ENCODE assay signal across 26 cellular contexts in genomic region chr18:42517896-42518295, GRCh38.
"Had no signal": no experiment of that assay in that cellular context is flagged by ENCODE, and none has a peak within 500 bp of the region (broad histone marks: within the 10 kb centered on the region; RNA-seq: fewer than 3 reads in every experiment).

No MANE protein-coding gene starts in this region.

- H3K4me1 Mint-ChIP-seq: naive thymus-derived CD8-positive, alpha-beta T cell; nephron progenitor cell; stimulated activated effector memory CD8-positive, alpha-beta T cell treated with anti-CD3 and anti-CD28 coated beads, Interleukin-12 subunit alpha, Interleukin-12 subunit beta, amount 100 ng/mL, for 72 hours had no signal

- H3K27me3 ChIP-seq: gastroesophageal sphincter, heart left ventricle, hepatocyte, left lung, pancreas, right lobe of liver, stomach, thyroid gland, vagina had no signal

- H3K4me3 Mint-ChIP-seq: dendritic cell treated with granulocyte-macrophage colony-stimulating factor and Interleukin-4, amounts not matched to agents 40 ng/mL and 50 ng/mL, for 4 days; endodermal cell; naive thymus-derived CD8-positive, alpha-beta T cell; nephron progenitor cell; stimulated activated effector memory CD8-positive, alpha-beta T cell treated with anti-CD3 and anti-CD28 coated beads, Interleukin-12 subunit alpha, Interleukin-12 subunit beta, amount 100 ng/mL, for 72 hours had no signal

- FAIRE-seq: colon, pancreas had no signal

- H3K9me3 Mint-ChIP-seq: dendritic cell treated with granulocyte-macrophage colony-stimulating factor and Interleukin-4, amounts not matched to agents 40 ng/mL and 50 ng/mL, for 4 days; nephron progenitor cell had no signal

- H3K27ac Mint-ChIP-seq: dendritic cell treated with granulocyte-macrophage colony-stimulating factor and Interleukin-4, amounts not matched to agents 40 ng/mL and 50 ng/mL, for 4 days; endodermal cell; naive thymus-derived CD8-positive, alpha-beta T cell; nephron progenitor cell; stimulated activated effector memory CD8-positive, alpha-beta T cell treated with anti-CD3 and anti-CD28 coated beads, Interleukin-12 subunit alpha, Interleukin-12 subunit beta, amount 100 ng/mL, for 72 hours had no signal

- H3K27ac ChIP-seq: epithelial cell of prostate, gastroesophageal sphincter, heart left ventricle, hepatocyte, left lung, pancreas, right lobe of liver, thyroid gland, vagina had no signal

- H3K36me3 ChIP-seq: gastroesophageal sphincter, heart left ventricle, left lung, pancreas, right lobe of liver, stomach, thyroid gland, vagina had no signal

- H3K4me1 ChIP-seq: gastroesophageal sphincter, heart left ventricle, left lung, thyroid gland, vagina had no signal

- DNase-seq: effector CD8-positive, alpha-beta T cell; endodermal cell; foreskin fibroblast; heart left ventricle; left lung; mesendoderm; midbrain; naive thymus-derived CD8-positive, alpha-beta T cell; nephron progenitor cell; occipital lobe; pancreas; right lobe of liver; stimulated activated CD4-positive, alpha-beta T cell treated with anti-CD3 and anti-CD28 coated beads, Interleukin-2, amount 100 ng/mL, for 24 hours; stimulated activated CD4-positive, alpha-beta T cell treated with anti-CD3 and anti-CD28 coated beads, Interleukin-4, amount 100 ng/mL, for 24 hours; stimulated activated naive CD4-positive, alpha-beta T cell treated with Interleukin-2 at 50 U/mL for 16 hours; stomach; thyroid gland; trophoblast cell had no signal

- H3K36me3 Mint-ChIP-seq: naive thymus-derived CD8-positive, alpha-beta T cell; stimulated activated effector memory CD8-positive, alpha-beta T cell treated with anti-CD3 and anti-CD28 coated beads, Interleukin-12 subunit alpha, Interleukin-12 subunit beta, amount 100 ng/mL, for 72 hours had no signal

- ATAC-seq: gastroesophageal sphincter; heart left ventricle; left lung; naive thymus-derived CD8-positive, alpha-beta T cell; pancreas; stimulated activated effector memory CD8-positive, alpha-beta T cell treated with anti-CD3 and anti-CD28 coated beads, Interleukin-12 subunit alpha, Interleukin-12 subunit beta, amount 100 ng/mL, for 72 hours had no signal

- H3K4me3 ChIP-seq: gastroesophageal sphincter, heart left ventricle, hepatocyte, left lung, pancreas, right lobe of liver, smooth muscle cell, stomach, thyroid gland, vagina had no signal

- H3K27me3 Mint-ChIP-seq: dendritic cell treated with granulocyte-macrophage colony-stimulating factor and Interleukin-4, amounts not matched to agents 40 ng/mL and 50 ng/mL, for 4 days had no signal

- H3K9me3 ChIP-seq: gastroesophageal sphincter, heart left ventricle, left lung, pancreas, right lobe of liver, stomach, thyroid gland, vagina had no signal
